ENCODE assay signal across 31 cellular contexts in the genomic region with DNA sequence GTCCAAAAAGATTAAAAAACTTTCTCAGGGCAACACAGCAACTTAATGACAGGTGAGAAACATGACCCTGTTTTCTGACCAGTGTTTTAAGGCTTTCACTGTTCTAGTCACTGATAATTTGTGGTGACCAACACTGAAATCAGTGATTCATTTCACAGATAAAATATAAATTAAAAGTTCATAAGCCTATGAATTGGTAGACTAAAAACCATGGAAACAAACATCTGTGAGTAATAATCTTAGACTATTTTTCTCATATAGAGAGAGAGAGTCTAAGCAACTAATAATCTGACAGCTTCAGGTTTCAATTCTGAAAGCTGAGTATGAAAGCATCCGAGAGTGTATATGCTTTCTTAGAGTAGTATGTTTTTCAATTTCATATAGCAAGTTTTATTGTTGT.
DNase-seq lines count a peak whose midpoint lies in the region; ATAC-seq and TF ChIP-seq lines count a peak whose summit lies in the region.
"Had no signal": no experiment of that assay in that cellular context is flagged by ENCODE, and none has a peak within 500 bp of the region (broad histone marks: within the 10 kb centered on the region; RNA-seq: fewer than 3 reads in every experiment).

No MANE protein-coding gene starts in this region.

- in situ Hi-C loops in gastrocnemius medialis (cut with MboI; ENCODE audit: low sequenced_read_pairs in 4 of 4): no loop called here

- no peaks in the 10 kb centered on the region for H3K27me3 ChIP-seq in gastrocnemius medialis
- H3K27me3 ChIP-seq: ovary had no signal

- ATAC-seq in GM18511 (IDR thresholded peaks at IDR 0.05; ENCODE audit: unreplicated experiment) (peak; percentile 77), GM19468 (IDR thresholded peaks at IDR 0.05; ENCODE audit: extremely low read depth, unreplicated experiment) (peak; percentile 51), HG02973 (IDR thresholded peaks at IDR 0.05; ENCODE audit: unreplicated experiment) (peak; percentile 92), HG03520 (IDR thresholded peaks at IDR 0.05; ENCODE audit: unreplicated experiment) (peak; percentile 69), gastrocnemius medialis (no peak), GM21447 (IDR thresholded peaks at IDR 0.05; ENCODE audit: unreplicated experiment) (no peak)
- ATAC-seq: A549; activated CD8-positive, alpha-beta T cell treated with anti-CD3 and anti-CD28 coated beads, Interleukin-2, amount 10 ng/mL, durations not matched to agents 7 days and 5 days; left ventricle myocardium superior had no signal

- no peaks in the 10 kb centered on the region for H3K9me3 ChIP-seq in gastrocnemius medialis
- H3K9me3 ChIP-seq: A549, ovary had no signal

- no peaks in the 10 kb centered on the region for H3K36me3 ChIP-seq in gastrocnemius medialis
- H3K36me3 ChIP-seq: ovary had no signal

- H3K4me1 ChIP-seq in gastrocnemius medialis: no peaks in the 10 kb centered on the region
- H3K4me1 ChIP-seq: A549 had no signal

- TF ChIP-seq POLR2A in gastrocnemius medialis (IDR thresholded peaks at IDR 0.05): no peak

- intact Hi-C loops in gastrocnemius medialis (cut with DNase I; ENCODE audit: low total_unique reads): no loop called here

- DNase-seq in gastrocnemius medialis: no peak
- no peak for DNase-seq in DMS 273 (lab: John Stamatoyannopoulos, UW; ENCODE audit: unreplicated experiment)
- no peak for DNase-seq in middle frontal gyrus (ENCODE audit: extremely low spot score, low spot score)
- DNase-seq: activated CD8-positive, alpha-beta T cell treated with anti-CD3 and anti-CD28 coated beads, Interleukin-2, amount 10 ng/mL, durations not matched to agents 7 days and 5 days; activated effector memory CD4-positive, alpha-beta T cell treated with Interleukin-2 at 50 U/mL for 16 hours; activated naive CD8-positive, alpha-beta T cell treated with anti-CD3 and anti-CD28 coated beads, Interleukin-2, amount 10 ng/mL, durations not matched to agents 7 days and 5 days; activated T-cell treated with anti-CD3 and anti-CD28 coated beads for 4 hours; caudate nucleus; COR-L47; DMS79 treated with DMSO at 0.1 percent for 48 hours; islet precursor cell; left ventricle myocardium superior; midbrain; NCI-H1092; NCI-H2029 treated with DMSO at 0.1 percent for 48 hours; NCI-H226; NCI-H748 treated with DMSO at 0.1 percent for 48 hours; nephron progenitor cell; ovary; substantia nigra; T-helper 2 cell had no signal

- no peak overlapping the region for H3K4me3 ChIP-seq in gastrocnemius medialis
- H3K4me3 ChIP-seq: A549, ovary, SK-N-MC, smooth muscle cell had no signal

- no peak overlapping the region for H3K27ac ChIP-seq in gastrocnemius medialis
- H3K27ac ChIP-seq: A549, HL-60, ovary, RWPE1, SK-N-MC had no signal

- TF ChIP-seq CTCF in gastrocnemius medialis (IDR thresholded peaks at IDR 0.05 in 4 of 5, conservative IDR thresholded peaks at IDR 0.05 in 1 of 5): no peak

Comparison
In these comparisons a context has a peak if more than half of its experiments do, and no peak if none do; other contexts are left out.
1. ATAC-seq: peak in GM18511 (single experiment), GM19468 (single experiment), HG02973 (single experiment) and HG03520 (single experiment); none in gastrocnemius medialis (0 of 2) and GM21447 (single experiment).